Comparison of ENCODE assay signal across 1 cellular context in the genomic region with DNA sequence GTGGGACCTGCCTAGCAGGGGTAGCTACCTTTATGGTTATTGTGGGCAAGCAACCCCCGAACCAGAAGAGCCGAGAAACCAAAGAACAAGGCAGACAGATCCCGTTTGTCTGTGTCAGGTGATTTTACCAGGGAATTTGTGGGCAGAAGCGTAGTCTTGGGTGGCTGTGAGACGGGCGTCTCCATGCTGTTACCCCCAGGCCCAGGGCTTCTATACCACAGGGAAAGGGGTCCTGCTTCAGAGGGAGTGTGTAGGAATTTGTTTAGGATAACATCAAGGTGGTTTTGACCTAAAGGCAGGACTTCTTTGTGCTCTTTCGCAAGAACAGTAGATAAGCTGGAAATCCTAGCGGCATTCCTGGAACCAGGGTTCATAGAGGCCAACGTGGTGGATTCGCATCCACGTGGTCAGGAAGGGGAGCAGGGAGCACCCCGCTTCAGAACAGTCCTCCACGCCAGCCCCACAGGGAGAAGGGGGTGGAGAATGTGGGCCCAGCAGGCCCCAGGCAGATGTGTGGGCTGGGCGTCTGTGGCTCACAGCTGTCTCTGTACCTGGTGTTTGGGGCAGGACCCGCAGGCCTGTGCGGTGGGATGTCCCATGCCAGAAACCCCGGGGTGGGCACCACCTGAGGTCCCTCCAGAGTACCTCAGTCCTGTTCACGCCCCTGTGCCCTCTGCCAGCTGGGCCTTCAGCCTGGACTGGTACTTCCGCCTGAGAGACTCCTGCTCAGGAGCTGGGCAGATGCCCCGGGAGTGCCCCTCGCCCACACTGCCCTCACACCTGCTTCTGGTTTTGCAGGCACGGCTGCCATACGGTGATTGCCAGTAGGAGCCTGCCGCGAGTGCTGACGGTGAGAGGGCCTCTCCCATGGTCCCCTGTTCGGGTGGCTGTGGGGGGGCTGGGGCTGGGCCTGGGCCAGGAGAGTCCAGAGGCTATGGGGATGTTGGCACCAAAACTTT.
A peak's percentile ranks its signal among the peaks of the same experiment; 100 is the strongest.
TF ChIP-seq lines count a peak whose summit lies in the region.

No MANE protein-coding gene starts in this region.

TF ChIP-seq in HepG2, 621 proteins besides CTCF, POLR2A, EP300 and RAD21 (continues in another document):
- TF ChIP-seq TEAD3 (CRISPR knock-in tag; optimal IDR thresholded peaks at IDR 0.05; ENCODE audit: borderline replicate concordance) = peak; percentile 96
- peak; percentile 47; the same call in 1 of the 2 replicates for TF ChIP-seq ZBTB42 (CRISPR knock-in tag; IDR thresholded peaks at IDR 0.05)
- TF ChIP-seq HNRNPLL (IDR thresholded peaks at IDR 0.05; ENCODE audit: low read depth, low read length, poor library complexity, severe bottlenecking) = peak; percentile 42
- TF ChIP-seq BCL6 (CRISPR knock-in tag; IDR thresholded peaks at IDR 0.05) = peak; percentile 93
- TF ChIP-seq ZNF670 (CRISPR knock-in tag; IDR thresholded peaks at IDR 0.05; ENCODE audit: borderline replicate concordance) = no peak
- peak; percentile 97 for TF ChIP-seq CEBPG (CRISPR knock-in tag; IDR thresholded peaks at IDR 0.05)
- TF ChIP-seq, protein P1, sequence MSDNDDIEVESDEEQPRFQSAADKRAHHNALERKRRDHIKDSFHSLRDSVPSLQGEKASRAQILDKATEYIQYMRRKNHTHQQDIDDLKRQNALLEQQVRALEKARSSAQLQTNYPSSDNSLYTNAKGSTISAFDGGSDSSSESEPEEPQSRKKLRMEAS (IDR thresholded peaks at IDR 0.05) = peak; percentile 99
- TF ChIP-seq SMAD3 (CRISPR knock-in tag; IDR thresholded peaks at IDR 0.05) = peak; percentile 97
- peak; percentile 81 for TF ChIP-seq ISL2 (CRISPR knock-in tag; IDR thresholded peaks at IDR 0.05)
- 0 out of 2 replicates have a peak, but pooled peaks have one; percentile 19 for TF ChIP-seq TBX3 (IDR thresholded peaks at IDR 0.05; ENCODE audit: borderline replicate concordance)
- TF ChIP-seq GABPA (IDR thresholded peaks at IDR 0.05; ENCODE audit: low read depth, low read length) = no peak
- peak; percentile 36; the same call in 1 of the 2 replicates for TF ChIP-seq GABPA (CRISPR knock-in tag; IDR thresholded peaks at IDR 0.05; ENCODE audit: low read depth)
- TF ChIP-seq ZNF772 (CRISPR knock-in tag; IDR thresholded peaks at IDR 0.05) = peak; percentile 77
- TF ChIP-seq ARNTL (CRISPR knock-in tag; IDR thresholded peaks at IDR 0.05) = peak; percentile 91
- no peak for TF ChIP-seq NR1H2 (CRISPR knock-in tag; IDR thresholded peaks at IDR 0.05; ENCODE audit: borderline replicate concordance, low read depth)
- peak; percentile 59; the same call in 1 of the 2 replicates for TF ChIP-seq ZSCAN22 (CRISPR knock-in tag; IDR thresholded peaks at IDR 0.05)
- TF ChIP-seq CBX1 (IDR thresholded peaks at IDR 0.05; ENCODE audit: low read depth) = no peak
- TF ChIP-seq, protein P2, sequence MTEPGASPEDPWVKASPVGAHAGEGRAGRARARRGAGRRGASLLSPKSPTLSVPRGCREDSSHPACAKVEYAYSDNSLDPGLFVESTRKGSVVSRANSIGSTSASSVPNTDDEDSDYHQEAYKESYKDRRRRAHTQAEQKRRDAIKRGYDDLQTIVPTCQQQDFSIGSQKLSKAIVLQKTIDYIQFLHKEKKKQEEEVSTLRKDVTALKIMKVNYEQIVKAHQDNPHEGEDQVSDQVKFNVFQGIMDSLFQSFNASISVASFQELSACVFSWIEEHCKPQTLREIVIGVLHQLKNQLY (CRISPR knock-in tag; IDR thresholded peaks at IDR 0.05) = peak; percentile 93
- TF ChIP-seq SMYD3 (CRISPR knock-in tag; IDR thresholded peaks at IDR 0.05) = peak; percentile 86; the same call in 1 of the 2 replicates
- TF ChIP-seq, protein P3, sequence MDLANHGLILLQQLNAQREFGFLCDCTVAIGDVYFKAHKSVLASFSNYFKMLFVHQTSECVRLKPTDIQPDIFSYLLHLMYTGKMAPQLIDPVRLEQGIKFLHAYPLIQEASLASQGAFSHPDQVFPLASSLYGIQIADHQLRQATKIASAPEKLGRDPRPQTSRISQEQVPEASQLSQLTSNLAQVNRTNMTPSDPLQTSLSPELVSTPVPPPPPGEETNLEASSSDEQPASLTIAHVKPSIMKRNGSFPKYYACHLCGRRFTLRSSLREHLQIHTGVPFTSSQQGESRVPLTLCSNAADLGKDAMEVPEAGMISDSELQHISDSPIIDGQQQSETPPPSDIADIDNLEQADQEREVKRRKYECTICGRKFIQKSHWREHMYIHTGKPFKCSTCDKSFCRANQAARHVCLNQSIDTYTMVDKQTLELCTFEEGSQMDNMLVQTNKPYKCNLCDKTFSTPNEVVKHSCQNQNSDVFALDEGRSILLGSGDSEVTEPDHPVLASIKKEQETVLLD (CRISPR knock-in tag; IDR thresholded peaks at IDR 0.05; ENCODE audit: low read depth) = no peak
- TF ChIP-seq BORCS8-MEF2B (CRISPR knock-in tag; IDR thresholded peaks at IDR 0.05) = peak; percentile 72
- TF ChIP-seq, protein P4, sequence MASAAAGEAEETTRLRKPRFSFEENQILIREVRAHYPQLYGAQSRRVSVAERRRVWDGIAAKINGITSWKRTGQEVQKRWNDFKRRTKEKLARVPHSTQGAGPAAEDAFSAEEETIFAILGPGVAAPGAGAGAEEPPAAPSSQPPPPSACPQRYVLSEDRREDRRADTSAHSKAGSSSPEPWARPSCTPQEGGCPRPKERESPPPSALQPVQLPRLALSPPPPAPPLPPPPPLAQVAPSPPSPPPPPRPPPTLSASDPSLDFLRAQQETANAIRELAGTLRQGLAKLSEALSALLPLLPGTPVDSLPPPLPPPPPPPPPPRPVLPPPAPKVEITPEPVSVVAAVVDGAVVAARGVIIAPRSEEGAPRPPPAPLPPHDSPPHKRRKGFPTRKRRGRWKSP (CRISPR knock-in tag; IDR thresholded peaks at IDR 0.05) = peak; percentile 65
- TF ChIP-seq, protein P5, sequence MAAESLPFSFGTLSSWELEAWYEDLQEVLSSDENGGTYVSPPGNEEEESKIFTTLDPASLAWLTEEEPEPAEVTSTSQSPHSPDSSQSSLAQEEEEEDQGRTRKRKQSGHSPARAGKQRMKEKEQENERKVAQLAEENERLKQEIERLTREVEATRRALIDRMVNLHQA (CRISPR knock-in tag; IDR thresholded peaks at IDR 0.05) = peak; percentile 69; the same call in 1 of the 2 replicates
- TF ChIP-seq ZNF746 (CRISPR knock-in tag; IDR thresholded peaks at IDR 0.05) = peak; percentile 76
- peak; percentile 89 for TF ChIP-seq ZBTB20 (CRISPR knock-in tag; IDR thresholded peaks at IDR 0.05; ENCODE audit: borderline replicate concordance, low read depth)
- TF ChIP-seq, protein P6, sequence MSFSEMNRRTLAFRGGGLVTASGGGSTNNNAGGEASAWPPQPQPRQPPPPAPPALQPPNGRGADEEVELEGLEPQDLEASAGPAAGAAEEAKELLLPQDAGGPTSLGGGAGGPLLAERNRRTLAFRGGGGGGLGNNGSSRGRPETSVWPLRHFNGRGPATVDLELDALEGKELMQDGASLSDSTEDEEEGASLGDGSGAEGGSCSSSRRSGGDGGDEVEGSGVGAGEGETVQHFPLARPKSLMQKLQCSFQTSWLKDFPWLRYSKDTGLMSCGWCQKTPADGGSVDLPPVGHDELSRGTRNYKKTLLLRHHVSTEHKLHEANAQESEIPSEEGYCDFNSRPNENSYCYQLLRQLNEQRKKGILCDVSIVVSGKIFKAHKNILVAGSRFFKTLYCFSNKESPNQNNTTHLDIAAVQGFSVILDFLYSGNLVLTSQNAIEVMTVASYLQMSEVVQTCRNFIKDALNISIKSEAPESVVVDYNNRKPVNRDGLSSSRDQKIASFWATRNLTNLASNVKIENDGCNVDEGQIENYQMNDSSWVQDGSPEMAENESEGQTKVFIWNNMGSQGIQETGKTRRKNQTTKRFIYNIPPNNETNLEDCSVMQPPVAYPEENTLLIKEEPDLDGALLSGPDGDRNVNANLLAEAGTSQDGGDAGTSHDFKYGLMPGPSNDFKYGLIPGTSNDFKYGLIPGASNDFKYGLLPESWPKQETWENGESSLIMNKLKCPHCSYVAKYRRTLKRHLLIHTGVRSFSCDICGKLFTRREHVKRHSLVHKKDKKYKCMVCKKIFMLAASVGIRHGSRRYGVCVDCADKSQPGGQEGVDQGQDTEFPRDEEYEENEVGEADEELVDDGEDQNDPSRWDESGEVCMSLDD (CRISPR knock-in tag; IDR thresholded peaks at IDR 0.05; ENCODE audit: borderline replicate concordance) = peak; percentile 99
- TF ChIP-seq, protein P7, sequence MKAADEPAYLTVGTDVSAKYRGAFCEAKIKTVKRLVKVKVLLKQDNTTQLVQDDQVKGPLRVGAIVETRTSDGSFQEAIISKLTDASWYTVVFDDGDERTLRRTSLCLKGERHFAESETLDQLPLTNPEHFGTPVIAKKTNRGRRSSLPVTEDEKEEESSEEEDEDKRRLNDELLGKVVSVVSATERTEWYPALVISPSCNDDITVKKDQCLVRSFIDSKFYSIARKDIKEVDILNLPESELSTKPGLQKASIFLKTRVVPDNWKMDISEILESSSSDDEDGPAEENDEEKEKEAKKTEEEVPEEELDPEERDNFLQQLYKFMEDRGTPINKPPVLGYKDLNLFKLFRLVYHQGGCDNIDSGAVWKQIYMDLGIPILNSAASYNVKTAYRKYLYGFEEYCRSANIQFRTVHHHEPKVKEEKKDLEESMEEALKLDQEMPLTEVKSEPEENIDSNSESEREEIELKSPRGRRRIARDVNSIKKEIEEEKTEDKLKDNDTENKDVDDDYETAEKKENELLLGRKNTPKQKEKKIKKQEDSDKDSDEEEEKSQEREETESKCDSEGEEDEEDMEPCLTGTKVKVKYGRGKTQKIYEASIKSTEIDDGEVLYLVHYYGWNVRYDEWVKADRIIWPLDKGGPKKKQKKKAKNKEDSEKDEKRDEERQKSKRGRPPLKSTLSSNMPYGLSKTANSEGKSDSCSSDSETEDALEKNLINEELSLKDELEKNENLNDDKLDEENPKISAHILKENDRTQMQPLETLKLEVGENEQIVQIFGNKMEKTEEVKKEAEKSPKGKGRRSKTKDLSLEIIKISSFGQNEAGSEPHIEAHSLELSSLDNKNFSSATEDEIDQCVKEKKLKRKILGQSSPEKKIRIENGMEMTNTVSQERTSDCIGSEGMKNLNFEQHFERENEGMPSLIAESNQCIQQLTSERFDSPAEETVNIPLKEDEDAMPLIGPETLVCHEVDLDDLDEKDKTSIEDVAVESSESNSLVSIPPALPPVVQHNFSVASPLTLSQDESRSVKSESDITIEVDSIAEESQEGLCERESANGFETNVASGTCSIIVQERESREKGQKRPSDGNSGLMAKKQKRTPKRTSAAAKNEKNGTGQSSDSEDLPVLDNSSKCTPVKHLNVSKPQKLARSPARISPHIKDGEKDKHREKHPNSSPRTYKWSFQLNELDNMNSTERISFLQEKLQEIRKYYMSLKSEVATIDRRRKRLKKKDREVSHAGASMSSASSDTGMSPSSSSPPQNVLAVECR (CRISPR knock-in tag; IDR thresholded peaks at IDR 0.05; ENCODE audit: borderline replicate concordance) = peak; percentile 79; the same call in 1 of the 2 replicates
- TF ChIP-seq, protein P8, sequence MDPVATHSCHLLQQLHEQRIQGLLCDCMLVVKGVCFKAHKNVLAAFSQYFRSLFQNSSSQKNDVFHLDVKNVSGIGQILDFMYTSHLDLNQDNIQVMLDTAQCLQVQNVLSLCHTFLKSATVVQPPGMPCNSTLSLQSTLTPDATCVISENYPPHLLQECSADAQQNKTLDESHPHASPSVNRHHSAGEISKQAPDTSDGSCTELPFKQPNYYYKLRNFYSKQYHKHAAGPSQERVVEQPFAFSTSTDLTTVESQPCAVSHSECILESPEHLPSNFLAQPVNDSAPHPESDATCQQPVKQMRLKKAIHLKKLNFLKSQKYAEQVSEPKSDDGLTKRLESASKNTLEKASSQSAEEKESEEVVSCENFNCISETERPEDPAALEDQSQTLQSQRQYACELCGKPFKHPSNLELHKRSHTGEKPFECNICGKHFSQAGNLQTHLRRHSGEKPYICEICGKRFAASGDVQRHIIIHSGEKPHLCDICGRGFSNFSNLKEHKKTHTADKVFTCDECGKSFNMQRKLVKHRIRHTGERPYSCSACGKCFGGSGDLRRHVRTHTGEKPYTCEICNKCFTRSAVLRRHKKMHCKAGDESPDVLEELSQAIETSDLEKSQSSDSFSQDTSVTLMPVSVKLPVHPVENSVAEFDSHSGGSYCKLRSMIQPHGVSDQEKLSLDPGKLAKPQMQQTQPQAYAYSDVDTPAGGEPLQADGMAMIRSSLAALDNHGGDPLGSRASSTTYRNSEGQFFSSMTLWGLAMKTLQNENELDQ (CRISPR knock-in tag; IDR thresholded peaks at IDR 0.05; ENCODE audit: borderline replicate concordance) = no peak
- TF ChIP-seq, protein P9, sequence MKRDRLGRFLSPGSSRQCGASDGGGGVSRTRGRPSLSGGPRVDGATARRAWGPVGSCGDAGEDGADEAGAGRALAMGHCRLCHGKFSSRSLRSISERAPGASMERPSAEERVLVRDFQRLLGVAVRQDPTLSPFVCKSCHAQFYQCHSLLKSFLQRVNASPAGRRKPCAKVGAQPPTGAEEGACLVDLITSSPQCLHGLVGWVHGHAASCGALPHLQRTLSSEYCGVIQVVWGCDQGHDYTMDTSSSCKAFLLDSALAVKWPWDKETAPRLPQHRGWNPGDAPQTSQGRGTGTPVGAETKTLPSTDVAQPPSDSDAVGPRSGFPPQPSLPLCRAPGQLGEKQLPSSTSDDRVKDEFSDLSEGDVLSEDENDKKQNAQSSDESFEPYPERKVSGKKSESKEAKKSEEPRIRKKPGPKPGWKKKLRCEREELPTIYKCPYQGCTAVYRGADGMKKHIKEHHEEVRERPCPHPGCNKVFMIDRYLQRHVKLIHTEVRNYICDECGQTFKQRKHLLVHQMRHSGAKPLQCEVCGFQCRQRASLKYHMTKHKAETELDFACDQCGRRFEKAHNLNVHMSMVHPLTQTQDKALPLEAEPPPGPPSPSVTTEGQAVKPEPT (CRISPR knock-in tag; IDR thresholded peaks at IDR 0.05; ENCODE audit: low read depth) = 0 out of 2 replicates have a peak, but pooled peaks have one; percentile 77
- TF ChIP-seq PITX1 (CRISPR knock-in tag; IDR thresholded peaks at IDR 0.05) = peak; percentile 74
- 0 out of 2 replicates have a peak, but pooled peaks have one; percentile 59 for TF ChIP-seq ZNF430 (CRISPR knock-in tag; IDR thresholded peaks at IDR 0.05)
- peak; percentile 61 for TF ChIP-seq ZFY (CRISPR knock-in tag; IDR thresholded peaks at IDR 0.05)
- no peak for TF ChIP-seq NONO (IDR thresholded peaks at IDR 0.05)
- peak; percentile 69; the same call in 1 of the 2 replicates for TF ChIP-seq NONO (CRISPR knock-in tag; conservative IDR thresholded peaks at IDR 0.05)
- no peak for TF ChIP-seq ZC3H13 (CRISPR knock-in tag; IDR thresholded peaks at IDR 0.05)
- peak; percentile 82 for TF ChIP-seq FOXO1 (CRISPR knock-in tag; IDR thresholded peaks at IDR 0.05)
- peak; percentile 93 for TF ChIP-seq MED1 (CRISPR knock-in tag; IDR thresholded peaks at IDR 0.05)
- TF ChIP-seq, protein P10, sequence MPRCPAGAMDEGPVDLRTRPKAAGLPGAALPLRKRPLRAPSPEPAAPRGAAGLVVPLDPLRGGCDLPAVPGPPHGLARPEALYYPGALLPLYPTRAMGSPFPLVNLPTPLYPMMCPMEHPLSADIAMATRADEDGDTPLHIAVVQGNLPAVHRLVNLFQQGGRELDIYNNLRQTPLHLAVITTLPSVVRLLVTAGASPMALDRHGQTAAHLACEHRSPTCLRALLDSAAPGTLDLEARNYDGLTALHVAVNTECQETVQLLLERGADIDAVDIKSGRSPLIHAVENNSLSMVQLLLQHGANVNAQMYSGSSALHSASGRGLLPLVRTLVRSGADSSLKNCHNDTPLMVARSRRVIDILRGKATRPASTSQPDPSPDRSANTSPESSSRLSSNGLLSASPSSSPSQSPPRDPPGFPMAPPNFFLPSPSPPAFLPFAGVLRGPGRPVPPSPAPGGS (CRISPR knock-in tag; IDR thresholded peaks at IDR 0.05) = 0 out of 2 replicates have a peak, but pooled peaks have one; percentile 45
- TF ChIP-seq POLR2AphosphoS5 (IDR thresholded peaks at IDR 0.05; ENCODE audit: low read depth, low read length) = no peak
- no peak for TF ChIP-seq SP1 (IDR thresholded peaks at IDR 0.05)
- peak; percentile 45; the same call in 1 of the 2 replicates for TF ChIP-seq SP1 (CRISPR knock-in tag; IDR thresholded peaks at IDR 0.05)
- peak; percentile 90 for TF ChIP-seq SALL1 (CRISPR knock-in tag; IDR thresholded peaks at IDR 0.05)
- TF ChIP-seq ZNF468 (CRISPR knock-in tag; IDR thresholded peaks at IDR 0.05) = 0 out of 2 replicates have a peak, but pooled peaks have one; percentile 22
- TF ChIP-seq ZNF629 (CRISPR knock-in tag; conservative IDR thresholded peaks at IDR 0.05) = peak; percentile 45; the same call in 1 of the 2 replicates
